Comparison of ENCODE assay signal across 13 cellular contexts in the genomic region with DNA sequence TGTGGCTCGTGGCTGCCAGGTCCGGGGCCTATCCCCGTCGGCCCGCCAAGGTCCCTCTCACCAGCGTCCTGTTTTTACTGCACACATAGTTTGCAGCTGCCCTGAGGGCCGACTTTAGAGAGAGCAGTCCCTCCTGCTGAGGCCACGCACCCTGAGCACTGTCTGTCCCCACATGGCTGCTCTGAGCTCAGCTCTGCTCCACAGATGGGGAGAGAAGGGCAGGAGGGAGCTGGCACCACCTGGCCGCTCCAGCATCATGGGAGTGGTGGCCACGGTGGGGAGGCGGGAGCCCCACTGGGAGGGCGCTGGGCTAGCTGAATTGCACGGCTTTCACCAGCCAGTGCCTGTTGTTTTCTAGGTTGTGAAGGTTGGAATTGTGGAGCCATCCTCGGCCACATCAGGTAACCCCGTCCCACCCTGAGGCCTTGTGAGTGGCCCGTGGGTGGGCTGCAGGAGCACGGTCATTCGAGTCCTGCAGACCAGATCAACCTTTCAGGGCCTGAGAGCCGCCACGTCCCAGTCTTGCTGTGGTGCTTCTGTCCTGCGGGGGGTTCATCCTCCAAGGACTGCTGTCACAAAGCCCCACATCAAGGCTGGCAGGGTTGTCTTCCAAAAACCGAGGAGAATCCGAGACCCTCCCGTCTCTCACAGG. TPM values are rescaled to one million over a fixed set of nuclear protein-coding genes. Genes with fewer than 3 reads are reported as not detected.
DNase-seq lines count a peak whose midpoint lies in the region; ATAC-seq and TF ChIP-seq lines count a peak whose summit lies in the region.
"Had no signal": no experiment of that assay in that cellular context is flagged by ENCODE, and none has a peak within 500 bp of the region (broad histone marks: within the 10 kb centered on the region; RNA-seq: fewer than 3 reads in every experiment).

No MANE protein-coding gene starts in this region.

- H3K9me2 ChIP-seq in Loucy (replicated peaks; ENCODE audit: low read depth, low read length), result no peaks in the 10 kb centered on the region

- no peak for TF ChIP-seq CTCF in Loucy (conservative IDR thresholded peaks at IDR 0.05; ENCODE audit: low read length)
- TF ChIP-seq CTCF in dorsolateral prefrontal cortex (IDR thresholded peaks at IDR 0.05 in 54 of 56, conservative IDR thresholded peaks at IDR 0.05 in 2 of 56; ENCODE audit: low read depth in 1 of 56, partially characterized antibody in 56 of 56), result no peak

- H3K36me3 ChIP-seq in Loucy (ENCODE audit: insufficient read depth, low read length), result no peaks in the 10 kb centered on the region

- H3K4me3 ChIP-seq in right cardiac atrium (ENCODE audit: low read length) (no peak overlapping the region), Loucy (ENCODE audit: low read length, poor library complexity, severe bottlenecking) (no peak overlapping the region), dorsolateral prefrontal cortex (no peak overlapping the region)

- no peaks in the 10 kb centered on the region for H4K20me1 ChIP-seq in Loucy (ENCODE audit: insufficient read depth, low read length, poor library complexity, severe bottlenecking)

- no peaks in the 10 kb centered on the region for H3K27me3 ChIP-seq in right cardiac atrium (ENCODE audit: control insufficient read depth, insufficient read depth)
- no peaks in the 10 kb centered on the region for H3K27me3 ChIP-seq in Loucy (ENCODE audit: insufficient read depth, low read length, poor library complexity, severe bottlenecking)
- no peaks in the 10 kb centered on the region for H3K27me3 ChIP-seq in dorsolateral prefrontal cortex

- intact Hi-C loops in right cardiac atrium (cut with DNase I) (no loop called here), Right ventricle myocardium inferior (cut with DNase I) (no loop called here), dorsolateral prefrontal cortex (cut with DNase I) (no loop called here)

- H3K4me1 ChIP-seq in right cardiac atrium (ENCODE audit: control insufficient read depth, insufficient read depth, low read length), result no peaks in the 10 kb centered on the region
- H3K4me1 ChIP-seq in Loucy (ENCODE audit: insufficient read depth, low read length, poor library complexity, severe bottlenecking), result peaks cover 36% of the 10 kb centered on the region

- H3F3A ChIP-seq in Loucy (ENCODE audit: low read depth), result no peaks in the 10 kb centered on the region

- WGBS in right cardiac atrium, result 92% methylated on average over 24 of the region's 24 CpGs

- POLR2A ChIA-PET in HEK293T (lab: Yijun Ruan, JAX), result no interaction called here

- H2AFZ ChIP-seq in Loucy (ENCODE audit: low read length), result no peak overlapping the region

- H3K27ac ChIP-seq in right cardiac atrium (ENCODE audit: low read length) (no peak overlapping the region), dorsolateral prefrontal cortex (peak overlapping the region in 37 of 59 donors; percentile 1 to 87 (median 76)), substantia nigra (ENCODE audit: low read depth, low read length, poor library complexity, severe bottlenecking) (peak overlapping the region; percentile 76)

- H3K9ac ChIP-seq in Loucy (ENCODE audit: low read depth, low read length, poor library complexity, severe bottlenecking), result peak overlapping the region; percentile 62

- CTCF ChIA-PET in HEK293T (lab: Yijun Ruan, JAX), result no interaction called here

- peak overlapping the region; percentile 61 for H3K4me2 ChIP-seq in Loucy (ENCODE audit: low read depth, low read length, poor library complexity, severe bottlenecking)

- H3K9me3 ChIP-seq in right cardiac atrium (ENCODE audit: control insufficient read depth, low read length), result no peaks in the 10 kb centered on the region
- no peaks in the 10 kb centered on the region for H3K9me3 ChIP-seq in Loucy (ENCODE audit: insufficient read depth, low read depth, low read length)

- DNase-seq in right cardiac atrium (peak in 2 of 3 donors; percentile 40 to 48), Right ventricle myocardium inferior (ENCODE audit: missing footprints) (no peak), dorsolateral prefrontal cortex (no peak), substantia nigra (lab: John Stamatoyannopoulos, UW) (no peak), HEK293T (ENCODE audit: extremely low spot score) (no peak), AML-193 (lab: John Stamatoyannopoulos, UW) (no peak), NCI-H2196 treated with DMSO at 0.1 percent for 48 hours (lab: John Stamatoyannopoulos, UW; ENCODE audit: unreplicated experiment) (no peak)
- DNase-seq: KBM-7, NCI-H1092 treated with DMSO at 0.1 percent for 48 hours, NCI-H187 treated with DMSO at 0.1 percent for 48 hours, SHP77 had no signal

- no peaks in the 10 kb centered on the region for H3K79me2 ChIP-seq in Loucy (ENCODE audit: insufficient read depth, low read length)

- ATAC-seq in right cardiac atrium (no peak), Right ventricle myocardium inferior (no peak)
- ATAC-seq: Panc1 had no signal

TF ChIP-seq in HEK293T, 16 proteins besides CTCF, POLR2A, EP300 and RAD21:
- TF ChIP-seq SUZ12 (IDR thresholded peaks at IDR 0.05) (no peak), LEF1 (IDR thresholded peaks at IDR 0.05; ENCODE audit: borderline replicate concordance) (no peak), FOXK2 (IDR thresholded peaks at IDR 0.05) (no peak), HDGF (IDR thresholded peaks at IDR 0.05; ENCODE audit: borderline replicate concordance) (no peak), L3MBTL2 (conservative IDR thresholded peaks at IDR 0.05) (no peak), ZNF384 (IDR thresholded peaks at IDR 0.05) (no peak), FOXM1 (IDR thresholded peaks at IDR 0.05; ENCODE audit: borderline replicate concordance) (no peak)

RNA-seq across cellular contexts. Expression of a gene that starts 7.4 kb away (rescaled TPM):
- total RNA-seq in right cardiac atrium (1 to 10 TPM in 2 of 4 donors, under 1 TPM in 2; 0.46 to 1.9 (median 1.00) TPM), Right ventricle myocardium inferior (2.4 TPM), dorsolateral prefrontal cortex (10 to 100 TPM in 1 of 120 experiments, 1 to 10 TPM in 113, under 1 TPM in 6; 0.38 to 13.1 (median 3.6) TPM)
- 0.05 TPM for polyA plus RNA-seq in right cardiac atrium

RNA-seq across cellular contexts. Expression of a gene that starts 28.7 kb away (rescaled TPM):
- total RNA-seq in right cardiac atrium, result 100 to 1,000 TPM; 121 to 179 (median 157) TPM
- polyA plus RNA-seq in right cardiac atrium, result 131 TPM
- total RNA-seq in Right ventricle myocardium inferior, result 192 TPM
- 100 to 1,000 TPM in 85 of 120 experiments, 10 to 100 TPM in 35; 81.6 to 178 (median 109) TPM for total RNA-seq in dorsolateral prefrontal cortex

Comparison
In these comparisons a context has a peak if more than half of its experiments do, and no peak if none do; other contexts are left out.
1. DNase-seq: peak in right cardiac atrium (2 of 3); none in Right ventricle myocardium inferior (single experiment), dorsolateral prefrontal cortex (0 of 10), substantia nigra (0 of 49), HEK293T (single experiment), AML-193 (0 of 2) and NCI-H2196 treated with DMSO at 0.1 percent for 48 hours (single experiment).